Comparison of ENCODE assay signal across 1 cellular context in the genomic region with DNA sequence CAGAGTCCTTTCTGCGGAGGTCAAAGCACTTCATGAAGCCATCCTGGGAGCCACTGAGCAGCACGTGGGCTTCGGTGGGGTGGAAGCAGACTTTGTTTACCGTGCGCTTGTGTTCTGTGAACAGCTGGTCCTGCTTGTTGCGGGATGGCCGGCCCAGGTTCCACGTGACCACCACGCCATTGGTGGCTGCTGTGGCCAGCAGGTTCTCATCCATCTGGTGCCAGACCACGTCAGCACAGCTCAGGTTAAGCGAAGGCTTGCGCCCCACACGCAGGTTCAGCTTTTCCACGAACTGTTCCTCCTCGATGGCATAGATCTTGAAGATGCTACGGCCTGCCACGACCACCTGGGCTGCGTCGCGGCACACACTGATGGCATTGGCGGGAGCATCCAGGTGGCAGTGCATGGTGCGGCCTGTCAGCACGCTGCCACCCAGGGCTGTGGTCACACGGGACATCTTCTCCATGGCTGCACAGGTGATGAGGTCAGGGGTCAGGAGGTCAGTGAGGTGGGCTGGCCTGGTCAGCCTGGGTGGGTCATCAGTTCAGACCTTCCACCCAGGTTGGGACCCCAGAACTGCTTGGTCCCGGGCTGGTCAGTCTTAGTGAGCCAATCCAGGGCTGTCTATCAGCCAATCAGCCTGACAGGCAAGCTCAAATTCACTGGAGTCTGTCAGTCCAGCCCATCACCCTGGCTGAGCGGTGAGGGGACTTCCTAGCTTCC.
TF ChIP-seq lines count a peak whose summit lies in the region.

No MANE protein-coding gene starts in this region.

TF ChIP-seq in WTC11, 78 proteins besides CTCF, POLR2A, EP300 and RAD21:
- TF ChIP-seq, protein P1, sequence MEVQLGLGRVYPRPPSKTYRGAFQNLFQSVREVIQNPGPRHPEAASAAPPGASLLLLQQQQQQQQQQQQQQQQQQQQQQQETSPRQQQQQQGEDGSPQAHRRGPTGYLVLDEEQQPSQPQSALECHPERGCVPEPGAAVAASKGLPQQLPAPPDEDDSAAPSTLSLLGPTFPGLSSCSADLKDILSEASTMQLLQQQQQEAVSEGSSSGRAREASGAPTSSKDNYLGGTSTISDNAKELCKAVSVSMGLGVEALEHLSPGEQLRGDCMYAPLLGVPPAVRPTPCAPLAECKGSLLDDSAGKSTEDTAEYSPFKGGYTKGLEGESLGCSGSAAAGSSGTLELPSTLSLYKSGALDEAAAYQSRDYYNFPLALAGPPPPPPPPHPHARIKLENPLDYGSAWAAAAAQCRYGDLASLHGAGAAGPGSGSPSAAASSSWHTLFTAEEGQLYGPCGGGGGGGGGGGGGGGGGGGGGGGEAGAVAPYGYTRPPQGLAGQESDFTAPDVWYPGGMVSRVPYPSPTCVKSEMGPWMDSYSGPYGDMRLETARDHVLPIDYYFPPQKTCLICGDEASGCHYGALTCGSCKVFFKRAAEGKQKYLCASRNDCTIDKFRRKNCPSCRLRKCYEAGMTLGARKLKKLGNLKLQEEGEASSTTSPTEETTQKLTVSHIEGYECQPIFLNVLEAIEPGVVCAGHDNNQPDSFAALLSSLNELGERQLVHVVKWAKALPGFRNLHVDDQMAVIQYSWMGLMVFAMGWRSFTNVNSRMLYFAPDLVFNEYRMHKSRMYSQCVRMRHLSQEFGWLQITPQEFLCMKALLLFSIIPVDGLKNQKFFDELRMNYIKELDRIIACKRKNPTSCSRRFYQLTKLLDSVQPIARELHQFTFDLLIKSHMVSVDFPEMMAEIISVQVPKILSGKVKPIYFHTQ (CRISPR knock-in tag; IDR thresholded peaks at IDR 0.05): no peak
- TF ChIP-seq KAT7 (CRISPR knock-in tag; IDR thresholded peaks at IDR 0.05; ENCODE audit: borderline replicate concordance) (no peak), TCF7 (CRISPR knock-in tag; IDR thresholded peaks at IDR 0.05; ENCODE audit: low read depth) (no peak), GTF2I (CRISPR knock-in tag; conservative IDR thresholded peaks at IDR 0.05) (no peak), ZNF219 (CRISPR knock-in tag; IDR thresholded peaks at IDR 0.05; ENCODE audit: borderline replicate concordance) (no peak), FOXK1 (CRISPR knock-in tag; IDR thresholded peaks at IDR 0.05) (no peak), MXD4 (CRISPR knock-in tag; IDR thresholded peaks at IDR 0.05; ENCODE audit: borderline replicate concordance) (no peak), JAZF1 (CRISPR knock-in tag; IDR thresholded peaks at IDR 0.05) (no peak), SP1 (CRISPR knock-in tag; conservative IDR thresholded peaks at IDR 0.05) (no peak), NR3C1 (CRISPR knock-in tag; conservative IDR thresholded peaks at IDR 0.05; ENCODE audit: low read depth) (no peak), FOXJ3 (CRISPR knock-in tag; IDR thresholded peaks at IDR 0.05; ENCODE audit: borderline replicate concordance) (no peak), OVOL2 (CRISPR knock-in tag; IDR thresholded peaks at IDR 0.05; ENCODE audit: borderline replicate concordance) (no peak)
- TF ChIP-seq, protein P2, sequence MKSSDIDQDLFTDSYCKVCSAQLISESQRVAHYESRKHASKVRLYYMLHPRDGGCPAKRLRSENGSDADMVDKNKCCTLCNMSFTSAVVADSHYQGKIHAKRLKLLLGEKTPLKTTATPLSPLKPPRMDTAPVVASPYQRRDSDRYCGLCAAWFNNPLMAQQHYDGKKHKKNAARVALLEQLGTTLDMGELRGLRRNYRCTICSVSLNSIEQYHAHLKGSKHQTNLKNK (CRISPR knock-in tag; IDR thresholded peaks at IDR 0.05): no peak
- TF ChIP-seq, protein P3, sequence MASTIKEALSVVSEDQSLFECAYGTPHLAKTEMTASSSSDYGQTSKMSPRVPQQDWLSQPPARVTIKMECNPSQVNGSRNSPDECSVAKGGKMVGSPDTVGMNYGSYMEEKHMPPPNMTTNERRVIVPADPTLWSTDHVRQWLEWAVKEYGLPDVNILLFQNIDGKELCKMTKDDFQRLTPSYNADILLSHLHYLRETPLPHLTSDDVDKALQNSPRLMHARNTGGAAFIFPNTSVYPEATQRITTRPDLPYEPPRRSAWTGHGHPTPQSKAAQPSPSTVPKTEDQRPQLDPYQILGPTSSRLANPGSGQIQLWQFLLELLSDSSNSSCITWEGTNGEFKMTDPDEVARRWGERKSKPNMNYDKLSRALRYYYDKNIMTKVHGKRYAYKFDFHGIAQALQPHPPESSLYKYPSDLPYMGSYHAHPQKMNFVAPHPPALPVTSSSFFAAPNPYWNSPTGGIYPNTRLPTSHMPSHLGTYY (CRISPR knock-in tag; IDR thresholded peaks at IDR 0.05): no peak
- TF ChIP-seq, protein P4, sequence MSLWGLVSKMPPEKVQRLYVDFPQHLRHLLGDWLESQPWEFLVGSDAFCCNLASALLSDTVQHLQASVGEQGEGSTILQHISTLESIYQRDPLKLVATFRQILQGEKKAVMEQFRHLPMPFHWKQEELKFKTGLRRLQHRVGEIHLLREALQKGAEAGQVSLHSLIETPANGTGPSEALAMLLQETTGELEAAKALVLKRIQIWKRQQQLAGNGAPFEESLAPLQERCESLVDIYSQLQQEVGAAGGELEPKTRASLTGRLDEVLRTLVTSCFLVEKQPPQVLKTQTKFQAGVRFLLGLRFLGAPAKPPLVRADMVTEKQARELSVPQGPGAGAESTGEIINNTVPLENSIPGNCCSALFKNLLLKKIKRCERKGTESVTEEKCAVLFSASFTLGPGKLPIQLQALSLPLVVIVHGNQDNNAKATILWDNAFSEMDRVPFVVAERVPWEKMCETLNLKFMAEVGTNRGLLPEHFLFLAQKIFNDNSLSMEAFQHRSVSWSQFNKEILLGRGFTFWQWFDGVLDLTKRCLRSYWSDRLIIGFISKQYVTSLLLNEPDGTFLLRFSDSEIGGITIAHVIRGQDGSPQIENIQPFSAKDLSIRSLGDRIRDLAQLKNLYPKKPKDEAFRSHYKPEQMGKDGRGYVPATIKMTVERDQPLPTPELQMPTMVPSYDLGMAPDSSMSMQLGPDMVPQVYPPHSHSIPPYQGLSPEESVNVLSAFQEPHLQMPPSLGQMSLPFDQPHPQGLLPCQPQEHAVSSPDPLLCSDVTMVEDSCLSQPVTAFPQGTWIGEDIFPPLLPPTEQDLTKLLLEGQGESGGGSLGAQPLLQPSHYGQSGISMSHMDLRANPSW (CRISPR knock-in tag; conservative IDR thresholded peaks at IDR 0.05; ENCODE audit: low read depth): no peak
